15 cellular contexts compared by ENCODE assay signal in genomic region chr12:79553863-79554574, GRCh38.
"Had no signal": no experiment of that assay in that cellular context is flagged by ENCODE, and none has a peak within 500 bp of the region (broad histone marks: within the 10 kb centered on the region; RNA-seq: fewer than 3 reads in every experiment).

No MANE protein-coding gene starts in this region.

- H3K9me3 ChIP-seq: left ventricle myocardium inferior, lower lobe of right lung, suprapubic skin, tibial nerve had no signal

- H3K4me3 ChIP-seq: dorsolateral prefrontal cortex, left ventricle myocardium inferior, lower lobe of right lung, suprapubic skin, tibial nerve had no signal

- ATAC-seq: esophagus mucosa; stimulated activated naive CD8-positive, alpha-beta T cell treated with anti-CD3 and anti-CD28 coated beads, Interleukin-15, Interleukin-2, amounts not matched to agents 100 U/mL and 50 U/mL, for 24 hours had no signal

- H3K9ac ChIP-seq: parathyroid adenoma had no signal

- DNase-seq: cortex of kidney; dorsolateral prefrontal cortex; effector CD8-positive, alpha-beta T cell; islet precursor cell; left ventricle myocardium inferior; lower lobe of right lung; mesendoderm; naive B cell; small intestine; stimulated activated CD4-positive, alpha-beta T cell treated with anti-CD3 and anti-CD28 coated beads, Interleukin-12 subunit alpha, Interleukin-12 subunit beta, amount 100 ng/mL, for 4 hours; stimulated activated naive CD8-positive, alpha-beta T cell treated with anti-CD3 and anti-CD28 coated beads, Interleukin-15, Interleukin-2, amounts not matched to agents 100 U/mL and 50 U/mL, for 24 hours had no signal

- H3K27me3 ChIP-seq: dorsolateral prefrontal cortex, suprapubic skin, tibial nerve had no signal

- H3K27ac ChIP-seq: dorsolateral prefrontal cortex, left ventricle myocardium inferior, lower lobe of right lung, suprapubic skin, tibial nerve had no signal

- H3K36me3 ChIP-seq: left ventricle myocardium inferior, lower lobe of right lung, suprapubic skin, tibial nerve had no signal
